9 cellular contexts compared by ENCODE assay signal in genomic region chr2:148658807-148659722, GRCh38.
DNase-seq lines count a peak whose midpoint lies in the region; ATAC-seq and TF ChIP-seq lines count a peak whose summit lies in the region.
"Had no signal": no experiment of that assay in that cellular context is flagged by ENCODE, and none has a peak within 500 bp of the region (broad histone marks: within the 10 kb centered on the region; RNA-seq: fewer than 3 reads in every experiment).

No MANE protein-coding gene starts in this region.

- H3K4me3 Mint-ChIP-seq in activated naive CD8-positive, alpha-beta T cell = peak overlapping the region; percentile 33

- H3K4me1 Mint-ChIP-seq in activated naive CD8-positive, alpha-beta T cell (ENCODE audit: low read depth) = peaks cover 80% of the 10 kb centered on the region

- H3K36me3 Mint-ChIP-seq in activated naive CD8-positive, alpha-beta T cell = peaks cover 7% of the 10 kb centered on the region

- ATAC-seq in GM21390 (IDR thresholded peaks at IDR 0.05; ENCODE audit: unreplicated experiment) = peak; percentile 96
- ATAC-seq in HG03558 (IDR thresholded peaks at IDR 0.05; ENCODE audit: extremely low read depth, unreplicated experiment) = peak; percentile 86

- H3K4me3 ChIP-seq in retinal pigment epithelial cell (ENCODE audit: low read length) = no peak overlapping the region
- H3K4me3 ChIP-seq: upper lobe of left lung had no signal

- peak; percentile 68 for DNase-seq in EH (ENCODE audit: low read depth)
- peak; percentile 58 for DNase-seq in retinal pigment epithelial cell (ENCODE audit: low read depth)
- no peak for DNase-seq in NCI-H187 (lab: John Stamatoyannopoulos, UW)
- no peak for DNase-seq in stimulated activated CD4-positive, alpha-beta T cell treated with anti-CD3 and anti-CD28 coated beads, Interleukin-12 subunit alpha, Interleukin-12 subunit beta, amount 100 ng/mL, for 4 hours
- no peak for DNase-seq in COLO668 (lab: John Stamatoyannopoulos, UW; ENCODE audit: unreplicated experiment)
- DNase-seq: upper lobe of left lung had no signal

- no peaks in the 10 kb centered on the region for H3K27me3 Mint-ChIP-seq in activated naive CD8-positive, alpha-beta T cell

- H3K9me3 Mint-ChIP-seq in activated naive CD8-positive, alpha-beta T cell (ENCODE audit: low read depth) = peaks cover 4% of the 10 kb centered on the region

- H3K27ac Mint-ChIP-seq in activated naive CD8-positive, alpha-beta T cell = peak overlapping the region; percentile 62

- TF ChIP-seq CTCF in retinal pigment epithelial cell (conservative IDR thresholded peaks at IDR 0.05; ENCODE audit: low read depth, low read length) = no peak

Comparison
In these comparisons a context has a peak if more than half of its experiments do, and no peak if none do; other contexts are left out.
1. DNase-seq: peak in EH (single experiment) and retinal pigment epithelial cell (single experiment); none in NCI-H187 (0 of 2), stimulated activated CD4-positive, alpha-beta T cell treated with anti-CD3 and anti-CD28 coated beads, Interleukin-12 subunit alpha, Interleukin-12 subunit beta, amount 100 ng/mL, for 4 hours (single experiment) and COLO668 (single experiment).